In genomic region chr1:39177641-39178040, GRCh38 we compare ENCODE assay signal across 19 cellular contexts. TPM values are rescaled to one million over a fixed set of nuclear protein-coding genes. Genes with fewer than 3 reads are reported as not detected.
DNase-seq lines count a peak whose midpoint lies in the region; ATAC-seq and TF ChIP-seq lines count a peak whose summit lies in the region.
"Had no signal": no experiment of that assay in that cellular context is flagged by ENCODE, and none has a peak within 500 bp of the region (broad histone marks: within the 10 kb centered on the region; RNA-seq: fewer than 3 reads in every experiment).

No MANE protein-coding gene starts in this region.

- H3K27ac Mint-ChIP-seq in nephron progenitor cell = peak overlapping the region; percentile 52
- H3K27ac Mint-ChIP-seq: activated CD4-positive, alpha-beta T cell treated with anti-CD3 and anti-CD28 coated beads, Interleukin-2, amount 10 ng/mL, durations not matched to agents 24 days and 14 days; dendritic cell treated with granulocyte-macrophage colony-stimulating factor and Interleukin-4, amounts not matched to agents 40 ng/mL and 50 ng/mL, for 4 days had no signal

- H3K4me1 ChIP-seq in SK-N-SH (ENCODE audit: control insufficient read depth in 1 of 2, insufficient read depth in 2 of 2, low read depth in 1 of 2, low read length in 1 of 2) (peaks cover 15 to 64% of the 10 kb centered on the region in 2 experiments), ectodermal cell (ENCODE audit: control insufficient read depth, insufficient read depth, low read length) (peaks cover 45% of the 10 kb centered on the region), uterus (peaks cover 10 to 19% of the 10 kb centered on the region in 2 donors), ovary (ENCODE audit: insufficient read depth) (peaks cover 16% of the 10 kb centered on the region)

- H3K9me3 ChIP-seq in SK-N-SH (no peaks in the 10 kb centered on the region), ectodermal cell (ENCODE audit: control insufficient read depth, low read length) (peaks cover 4% of the 10 kb centered on the region), uterus (no peaks in the 10 kb centered on the region), ovary (no peaks in the 10 kb centered on the region)

- TF ChIP-seq CTCF in SK-N-SH (IDR thresholded peaks at IDR 0.05) (no peak), nephron progenitor cell (IDR thresholded peaks at IDR 0.05) (no peak), uterus (IDR thresholded peaks at IDR 0.05) (no peak), ovary (IDR thresholded peaks at IDR 0.05) (no peak)

- peaks cover 12% of the 10 kb centered on the region for H3K9me3 Mint-ChIP-seq in nephron progenitor cell
- H3K9me3 Mint-ChIP-seq: activated CD4-positive, alpha-beta T cell treated with anti-CD3 and anti-CD28 coated beads, Interleukin-2, amount 10 ng/mL, durations not matched to agents 24 days and 14 days; activated T-cell treated with anti-CD3 and anti-CD28 coated beads, Interleukin-2, amount 50 U/mL, for 4 hours; CD8-positive, alpha-beta memory T cell; dendritic cell treated with granulocyte-macrophage colony-stimulating factor and Interleukin-4, amounts not matched to agents 40 ng/mL and 50 ng/mL, for 4 days had no signal

- DNase-seq in SK-N-SH (no peak), nephron progenitor cell (no peak), uterus (no peak), ovary (no peak), erythroblast (lab: John Stamatoyannopoulos, UW) (no peak), RKO (ENCODE audit: low spot score) (no peak)
- DNase-seq: activated CD4-positive, alpha-beta T cell treated with anti-CD3 and anti-CD28 coated beads, Interleukin-2, amount 10 ng/mL, durations not matched to agents 24 days and 14 days; activated T-cell treated with anti-CD3 and anti-CD28 coated beads, Interleukin-2, amount 50 U/mL, for 4 hours; amniotic stem cell; CD8-positive, alpha-beta memory T cell; H9; NCI-H2029; stimulated activated CD4-positive, alpha-beta T cell treated with anti-CD3 and anti-CD28 coated beads, Interleukin-1b, Interleukin-23, amount 100 ng/mL, for 48 hours; T-helper 9 cell had no signal

- no peaks in the 10 kb centered on the region for H3K9me2 ChIP-seq in SK-N-SH

- peaks cover 7% of the 10 kb centered on the region for H4K20me1 ChIP-seq in SK-N-SH (ENCODE audit: insufficient read depth)

- no peak overlapping the region for H3K4me3 ChIP-seq in SK-N-SH (ENCODE audit: low read depth in 2 of 2, low read length in 1 of 2)
- no peak overlapping the region for H3K4me3 ChIP-seq in ectodermal cell (ENCODE audit: insufficient read depth, low read depth, low read length)
- H3K4me3 ChIP-seq in uterus = no peak overlapping the region
- no peak overlapping the region for H3K4me3 ChIP-seq in ovary

- CTCF ChIA-PET in SK-N-SH (lab: Yijun Ruan, JAX) = interaction anchor here (1.1 to 9.1 kb wide), 3 partner anchors 8 to 361 kb away, joined by 3 to 53 read pairs (median 5); no protein-coding TSS in a partner anchor

- POLR2A ChIA-PET in SK-N-SH (lab: Yijun Ruan, JAX) = no interaction called here

- no peak for TF ChIP-seq RAD21 in SK-N-SH (IDR thresholded peaks at IDR 0.05; ENCODE audit: low read length)

- H2AFZ ChIP-seq in SK-N-SH (ENCODE audit: low read depth) = no peak overlapping the region

- H3K9ac ChIP-seq in SK-N-SH = no peak overlapping the region; the same call in 1 of the 2 replicates

- H3K27ac ChIP-seq in SK-N-SH (ENCODE audit: low read depth in 2 of 2, low read length in 1 of 2) (peak overlapping the region; percentile 23 to 83; a peak in 3 of 4 replicates), ectodermal cell (ENCODE audit: insufficient read depth, low read depth, low read length, poor library complexity, severe bottlenecking) (peak overlapping the region; percentile 54), uterus (peak overlapping the region; percentile 4 to 75), ovary (no peak overlapping the region)
- H3K27ac ChIP-seq: 22Rv1 had no signal

- WGBS in SK-N-SH (ENCODE audit: low lambda C conversion rate) = 79% methylated on average over 3 of the region's 3 CpGs
- WGBS in ectodermal cell, 2 experiments = 77 to 82% methylated on average over 3 of the region's 3 CpGs
- WGBS in ovary, 3 donors = 86 to 97% (median 93%) methylated on average over 3 of the region's 3 CpGs

- intact Hi-C loops in uterus (cut with DNase I; ENCODE audit: low total_unique reads) (no loop called here), ovary (cut with DNase I) (no loop called here)

- no peak overlapping the region for H3K4me3 Mint-ChIP-seq in nephron progenitor cell
- H3K4me3 Mint-ChIP-seq: activated CD4-positive, alpha-beta T cell treated with anti-CD3 and anti-CD28 coated beads, Interleukin-2, amount 10 ng/mL, durations not matched to agents 24 days and 14 days; activated T-cell treated with anti-CD3 and anti-CD28 coated beads, Interleukin-2, amount 50 U/mL, for 4 hours; CD8-positive, alpha-beta memory T cell; dendritic cell treated with granulocyte-macrophage colony-stimulating factor and Interleukin-4, amounts not matched to agents 40 ng/mL and 50 ng/mL, for 4 days; H9; mesothelial cell of epicardium had no signal

- peaks cover 60% of the 10 kb centered on the region for H3K4me1 Mint-ChIP-seq in nephron progenitor cell
- H3K4me1 Mint-ChIP-seq: activated CD4-positive, alpha-beta T cell treated with anti-CD3 and anti-CD28 coated beads, Interleukin-2, amount 10 ng/mL, durations not matched to agents 24 days and 14 days; CD8-positive, alpha-beta memory T cell had no signal

- H3K4me2 ChIP-seq in SK-N-SH = peak overlapping the region; percentile 70; the same call in 1 of the 2 replicates

- H3F3A ChIP-seq in SK-N-SH (replicated peaks; ENCODE audit: insufficient read depth) = peaks cover 38% of the 10 kb centered on the region

- H3K36me3 Mint-ChIP-seq in nephron progenitor cell (ENCODE audit: low read depth) = peaks cover 21% of the 10 kb centered on the region
- H3K36me3 Mint-ChIP-seq: CD8-positive, alpha-beta memory T cell had no signal

- H3K27me3 Mint-ChIP-seq in nephron progenitor cell (ENCODE audit: low read depth, poor library complexity) = no peaks in the 10 kb centered on the region
- H3K27me3 Mint-ChIP-seq: activated CD4-positive, alpha-beta T cell treated with anti-CD3 and anti-CD28 coated beads, Interleukin-2, amount 10 ng/mL, durations not matched to agents 24 days and 14 days; CD8-positive, alpha-beta memory T cell; dendritic cell treated with granulocyte-macrophage colony-stimulating factor and Interleukin-4, amounts not matched to agents 40 ng/mL and 50 ng/mL, for 4 days had no signal

- no peaks in the 10 kb centered on the region for H3K36me3 ChIP-seq in SK-N-SH (replicated peaks in 1 of 2; ENCODE audit: control insufficient read depth in 1 of 2, insufficient read depth in 2 of 2, low read length in 1 of 2)
- H3K36me3 ChIP-seq in ectodermal cell (ENCODE audit: control insufficient read depth, insufficient read depth, low read length) = no peaks in the 10 kb centered on the region
- no peaks in the 10 kb centered on the region for H3K36me3 ChIP-seq in uterus
- H3K36me3 ChIP-seq in ovary = no peaks in the 10 kb centered on the region

- TF ChIP-seq EP300 in SK-N-SH (IDR thresholded peaks at IDR 0.05; ENCODE audit: borderline replicate concordance in 1 of 2, low read depth in 1 of 2, low read length in 1 of 2) = no peak
- no peak for TF ChIP-seq EP300 in ovary (IDR thresholded peaks at IDR 0.05)

- H3K79me2 ChIP-seq in SK-N-SH (ENCODE audit: insufficient read depth) = peaks cover 89% of the 10 kb centered on the region

- H3K27me3 ChIP-seq in SK-N-SH (ENCODE audit: insufficient read depth) (no peaks in the 10 kb centered on the region), ectodermal cell (ENCODE audit: control insufficient read depth, insufficient read depth, low read length, poor library complexity, severe bottlenecking) (no peaks in the 10 kb centered on the region), uterus (no peaks in the 10 kb centered on the region), ovary (no peaks in the 10 kb centered on the region)

- ATAC-seq in SK-N-SH treated with all-trans-retinoic acid at 6 μM for 48 hours = no peak
- ATAC-seq: activated T-cell treated with anti-CD3 and anti-CD28 coated beads, Interleukin-2, amount 50 U/mL, for 4 hours had no signal

- TF ChIP-seq POLR2A in uterus (IDR thresholded peaks at IDR 0.05) (no peak), ovary (IDR thresholded peaks at IDR 0.05) (no peak), erythroblast (IDR thresholded peaks at IDR 0.05; ENCODE audit: low read length) (no peak)

TF ChIP-seq in SK-N-SH, 30 proteins besides CTCF, POLR2A, EP300 and RAD21 (continues in another document):
- TF ChIP-seq TAF1 (IDR thresholded peaks at IDR 0.05; ENCODE audit: borderline replicate concordance, low read depth, low read length) (no peak), USF1 (IDR thresholded peaks at IDR 0.05; ENCODE audit: borderline replicate concordance, low read depth) (no peak), RFX5 (IDR thresholded peaks at IDR 0.05; ENCODE audit: low read length) (no peak)

TF ChIP-seq in SK-N-SH treated with all-trans-retinoic acid at 6 μM for 48 hours, 23 proteins besides CTCF, POLR2A, EP300 and RAD21 (continues in another document):
- TF ChIP-seq ZNF70 (CRISPR knock-in tag; IDR thresholded peaks at IDR 0.05) = no peak
- TF ChIP-seq ZNF8 (CRISPR knock-in tag; IDR thresholded peaks at IDR 0.05) = no peak
- TF ChIP-seq BACH2 (CRISPR knock-in tag; IDR thresholded peaks at IDR 0.05; ENCODE audit: borderline replicate concordance) = no peak
- no peak for TF ChIP-seq ISL1 (CRISPR knock-in tag; IDR thresholded peaks at IDR 0.05)
- no peak for TF ChIP-seq CREB5 (CRISPR knock-in tag; IDR thresholded peaks at IDR 0.05; ENCODE audit: low read depth)
- no peak for TF ChIP-seq ZC3H10 (CRISPR knock-in tag; IDR thresholded peaks at IDR 0.05)
- TF ChIP-seq ESRRG (CRISPR knock-in tag; IDR thresholded peaks at IDR 0.05) = no peak

RNA-seq across cellular contexts. Expression of gene MACF1, which starts 26.9 kb away (rescaled TPM):
- polyA plus RNA-seq in SK-N-SH (2012; rRNA removed) = 37.6 and 45.9 TPM in 2 replicates
- 34.1 and 37.3 TPM in 2 replicates for polyA plus RNA-seq in SK-N-SH (2012; cell fraction: cytosol; rRNA removed)
- polyA plus RNA-seq in SK-N-SH (2012; cell fraction: nucleus; rRNA removed) = 141 and 172 TPM in 2 replicates
- polyA plus RNA-seq in ectodermal cell (2013, experiment 1 of 4) = 98.6 TPM
- polyA plus RNA-seq in ectodermal cell (2013, experiment 2 of 4) = 138 TPM
- 72.0 TPM for polyA plus RNA-seq in ectodermal cell (2013, experiment 3 of 4)
- 103 TPM for polyA plus RNA-seq in ectodermal cell (2013, experiment 4 of 4)
- total RNA-seq in uterus = 100 to 1,000 TPM; 210 to 602 (median 573) TPM
- 100 to 1,000 TPM; 212 to 331 (median 269) TPM for total RNA-seq in ovary
- polyA plus RNA-seq in ovary = 100 to 1,000 TPM in 1 of 2 donors, 10 to 100 TPM in 1; 93.6 to 198 TPM

Comparison
In these comparisons a context has a peak if more than half of its experiments do, and no peak if none do; other contexts are left out.
1. H3K27ac ChIP-seq: peak in SK-N-SH (2 of 2), ectodermal cell (single experiment) and uterus (2 of 2); none in ovary (0 of 2).